ENCODE assay signal across 8 cellular contexts in genomic region chr3:48716508-48716981, GRCh38. TPM values are rescaled to one million over a fixed set of nuclear protein-coding genes. Genes with fewer than 3 reads are reported as not detected.
DNase-seq lines count a peak whose midpoint lies in the region; ATAC-seq, FAIRE-seq and TF ChIP-seq lines count a peak whose summit lies in the region.

No MANE protein-coding gene starts in this region.

- H3K4me3 ChIP-seq in GM23248, result peak overlapping the region; percentile 94
- peak overlapping the region; percentile 66 to 82 (median 72) for H3K4me3 ChIP-seq in Peyer's patch
- peak overlapping the region; percentile 74 for H3K4me3 ChIP-seq in astrocyte of the spinal cord (ENCODE audit: low read depth, low read length)
- peak overlapping the region; percentile 65 to 78 for H3K4me3 ChIP-seq in left lung
- H3K4me3 ChIP-seq in stomach, result peak overlapping the region; percentile 70 to 95 (median 83)

- peak; percentile 44 for DNase-seq in GM23248
- DNase-seq in Peyer's patch, result peak in 2 of 3 donors; percentile 53 to 56
- DNase-seq in astrocyte of the spinal cord (ENCODE audit: low read depth, low spot score), result no peak
- peak in 1 of 2 donors; percentile 35 for DNase-seq in left lung
- DNase-seq in stomach, result no peak
- no peak for DNase-seq in D721Med (ENCODE audit: insufficient read length, low spot score)
- DNase-seq in mesenteric fat pad (ENCODE audit: low spot score), result no peak

- TF ChIP-seq CTCF in Peyer's patch (IDR thresholded peaks at IDR 0.05) (no peak), astrocyte of the spinal cord (IDR thresholded peaks at IDR 0.05; ENCODE audit: low read depth, low read length) (no peak), left lung (IDR thresholded peaks at IDR 0.05) (no peak), stomach (IDR thresholded peaks at IDR 0.05) (no peak), D721Med (IDR thresholded peaks at IDR 0.05; ENCODE audit: insufficient read depth, missing control alignments) (no peak)

- peaks cover 10% of the 10 kb centered on the region for H3F3A ChIP-seq in GM23248 (ENCODE audit: insufficient read depth)

- H3K9ac ChIP-seq in GM23248, result peak overlapping the region; percentile 96

- H2AFZ ChIP-seq in GM23248, result peak overlapping the region; percentile 71

- peak overlapping the region; percentile 67 for H3K27ac ChIP-seq in GM23248
- peak overlapping the region; percentile 75 to 88 (median 81) for H3K27ac ChIP-seq in Peyer's patch
- H3K27ac ChIP-seq in left lung, result peak overlapping the region; percentile 77 to 84
- peak overlapping the region; percentile 82 to 94 (median 89) for H3K27ac ChIP-seq in stomach

- TF ChIP-seq POLR2A in Peyer's patch (IDR thresholded peaks at IDR 0.05), result no peak
- TF ChIP-seq POLR2A in stomach (IDR thresholded peaks at IDR 0.05), result no peak

- intact Hi-C loops in left lung (cut with DNase I) (no loop called here), stomach (cut with DNase I; ENCODE audit: low total_unique reads) (no loop called here)

- peak overlapping the region; percentile 83 for H3K4me2 ChIP-seq in GM23248 (ENCODE audit: unreplicated experiment)

- no peaks in the 10 kb centered on the region for H3K9me3 ChIP-seq in GM23248 (ENCODE audit: low read depth)
- H3K9me3 ChIP-seq in Peyer's patch, result no peaks in the 10 kb centered on the region
- H3K9me3 ChIP-seq in left lung, result no peaks in the 10 kb centered on the region
- no peaks in the 10 kb centered on the region for H3K9me3 ChIP-seq in stomach

- H3K4me1 ChIP-seq in GM23248 (ENCODE audit: insufficient read depth) (peaks cover 15% of the 10 kb centered on the region), Peyer's patch (peaks cover 0 to 40% (median 2%) of the 10 kb centered on the region in 4 donors), left lung (peaks cover 10 to 52% of the 10 kb centered on the region in 2 donors), stomach (peaks cover 33 to 69% (median 50%) of the 10 kb centered on the region in 4 donors)

- no peak for FAIRE-seq in D721Med (lab: Jason Lieb, UNC)

- no peak for TF ChIP-seq EP300 in stomach (IDR thresholded peaks at IDR 0.05)

- no peaks in the 10 kb centered on the region for H4K20me1 ChIP-seq in GM23248 (ENCODE audit: insufficient read depth)

- ATAC-seq in left lung (peak; percentile 22), HG03095 (IDR thresholded peaks at IDR 0.05; ENCODE audit: unreplicated experiment) (no peak)

- H3K27me3 ChIP-seq in GM23248 (replicated peaks; ENCODE audit: insufficient read depth) (no peaks in the 10 kb centered on the region), Peyer's patch (no peaks in the 10 kb centered on the region), left lung (no peaks in the 10 kb centered on the region), stomach (no peaks in the 10 kb centered on the region)

- 1 to 2% methylated on average over 10 to 16 of the region's 16 CpGs for WGBS in GM23248 (ENCODE audit: low coverage in 1 of 2, low lambda C conversion rate in 2 of 2, missing lambda C conversion rate in 2 of 2), 2 experiments
- 0 to 2% (median 1%) methylated on average over 15 to 16 of the region's 16 CpGs for WGBS in stomach, 5 donors

- H3K9me2 ChIP-seq in GM23248 (ENCODE audit: insufficient read depth), result no peaks in the 10 kb centered on the region

- H3K36me3 ChIP-seq in GM23248 (ENCODE audit: low read depth), result peaks cover 10% of the 10 kb centered on the region; the same call in 1 of the 2 replicates
- H3K36me3 ChIP-seq in Peyer's patch, result peaks cover 0 to 35% (median 0%) of the 10 kb centered on the region in 3 donors
- H3K36me3 ChIP-seq in left lung, result peaks cover 0 to 27% of the 10 kb centered on the region in 2 donors
- H3K36me3 ChIP-seq in stomach, result peaks cover 0 to 35% (median 25%) of the 10 kb centered on the region in 4 donors

- in situ Hi-C loops in GM23248 (cut with MboI), result no loop called here
- in situ Hi-C loops in astrocyte of the spinal cord (cut with HindIII; ENCODE audit: low sequenced_read_pairs), result no loop called here

- peaks cover 55% of the 10 kb centered on the region for H3K79me2 ChIP-seq in GM23248 (ENCODE audit: insufficient read depth)

RNA-seq across cellular contexts. Expression of gene IP6K2, which starts 0.5 kb away (rescaled TPM):
- 59.1 and 59.6 TPM in 2 replicates for total RNA-seq in GM23248 (2014; rRNA removed; shearing (Covaris generic))
- polyA plus RNA-seq in GM23248 (2016; fragmentation: Nextera tagmentation; extraction: Ambion mirVana), result 56.5 and 57.4 TPM in 2 replicates
- total RNA-seq in Peyer's patch, result 100 to 1,000 TPM in 3 of 4 donors, 10 to 100 TPM in 1; 97.6 to 211 (median 163) TPM
- 10 to 100 TPM; 58.6 to 74.5 TPM for total RNA-seq in left lung
- 100 to 1,000 TPM; 102 to 234 (median 110) TPM for total RNA-seq in stomach
- polyA plus RNA-seq in stomach, result 10 to 100 TPM; 44.1 to 87.5 (median 65.7) TPM
- total RNA-seq in mesenteric fat pad, result 40.4 TPM

RNA-seq across cellular contexts. Expression of gene NCKIPSD, which starts 30.8 kb away (rescaled TPM):
- 32.5 and 39.3 TPM in 2 replicates for total RNA-seq in GM23248 (2014; rRNA removed; shearing (Covaris generic))
- polyA plus RNA-seq in GM23248 (2016; fragmentation: Nextera tagmentation; extraction: Ambion mirVana) (20.6 and 21.7 TPM in 2 replicates), stomach (1 to 10 TPM; 6.1 to 7.7 (median 6.1) TPM)
- total RNA-seq in Peyer's patch (10 to 100 TPM; 35.7 to 66.8 (median 64.4) TPM), left lung (10 to 100 TPM; 15.6 to 16.0 TPM), stomach (10 to 100 TPM; 16.2 to 46.7 (median 32.6) TPM), mesenteric fat pad (19.9 TPM)

RNA-seq across cellular contexts. Expression of gene CELSR3, which starts 53.9 kb away (rescaled TPM):
- total RNA-seq in GM23248 (2014; rRNA removed; shearing (Covaris generic)), result 1.4 TPM in 2 replicates
- 0.30 and 0.40 TPM in 2 replicates for polyA plus RNA-seq in GM23248 (2016; fragmentation: Nextera tagmentation; extraction: Ambion mirVana)
- total RNA-seq in Peyer's patch, result 1 to 10 TPM; 2.3 to 5.0 (median 2.9) TPM
- total RNA-seq in left lung, result 1 to 10 TPM in 1 of 2 donors, under 1 TPM in 1; 0.93 to 1.2 TPM
- 1 to 10 TPM in 4 of 5 donors, not detected in 1; 1.5 to 2.3 (median 1.9) TPM for total RNA-seq in stomach
- under 1 TPM; 0.15 to 1.00 (median 0.53) TPM for polyA plus RNA-seq in stomach
- total RNA-seq in mesenteric fat pad, result 0.64 TPM

Comparison
In these comparisons a context has a peak if more than half of its experiments do, and no peak if none do; other contexts are left out.
1. DNase-seq: peak in GM23248 (single experiment) and Peyer's patch (2 of 3); none in astrocyte of the spinal cord (single experiment), stomach (single experiment), D721Med (single experiment) and mesenteric fat pad (single experiment).
2. Peak in every context shown above with its lines, with median percentiles within 50 percentile points of each other: H3K27ac ChIP-seq and H3K4me3 ChIP-seq.